Comparison of ENCODE assay signal across 1 cellular context in the genomic region with DNA sequence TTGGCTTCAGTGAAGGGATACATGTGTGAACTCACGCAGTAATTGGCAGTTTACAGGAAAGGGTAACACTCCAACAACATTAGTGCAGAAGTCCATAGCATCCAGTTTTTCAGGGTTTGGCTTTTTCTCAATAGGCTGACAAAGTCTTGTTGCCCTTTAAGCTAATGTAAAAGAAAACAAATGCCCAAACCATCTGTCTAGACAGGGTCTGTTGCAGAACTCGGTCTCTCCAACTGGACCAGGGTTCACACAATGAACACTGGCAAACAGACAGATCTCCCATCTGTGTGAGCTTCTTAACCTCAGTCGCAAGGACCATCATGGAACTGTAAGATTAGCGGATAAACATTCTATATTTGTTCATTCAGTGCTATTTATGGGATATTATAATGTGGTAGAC.
TF ChIP-seq lines count a peak whose summit lies in the region.

No MANE protein-coding gene starts in this region.

TF ChIP-seq in GM23338, 12 proteins besides CTCF, POLR2A, EP300 and RAD21 (continued from another document):
- no peak for TF ChIP-seq ETS1 (IDR thresholded peaks at IDR 0.05)
- no peak for TF ChIP-seq STAT1 (IDR thresholded peaks at IDR 0.05; ENCODE audit: unreplicated experiment)
- TF ChIP-seq POLR2AphosphoS5 (IDR thresholded peaks at IDR 0.05; ENCODE audit: low read depth) = no peak
- TF ChIP-seq CREB1 (CRISPR knock-in tag; IDR thresholded peaks at IDR 0.05; ENCODE audit: low read depth) = no peak
- no peak for TF ChIP-seq ZNF331 (CRISPR knock-in tag; IDR thresholded peaks at IDR 0.05; ENCODE audit: low read depth)
- TF ChIP-seq ZNF114 (CRISPR knock-in tag; IDR thresholded peaks at IDR 0.05) = no peak
- TF ChIP-seq, protein P1, sequence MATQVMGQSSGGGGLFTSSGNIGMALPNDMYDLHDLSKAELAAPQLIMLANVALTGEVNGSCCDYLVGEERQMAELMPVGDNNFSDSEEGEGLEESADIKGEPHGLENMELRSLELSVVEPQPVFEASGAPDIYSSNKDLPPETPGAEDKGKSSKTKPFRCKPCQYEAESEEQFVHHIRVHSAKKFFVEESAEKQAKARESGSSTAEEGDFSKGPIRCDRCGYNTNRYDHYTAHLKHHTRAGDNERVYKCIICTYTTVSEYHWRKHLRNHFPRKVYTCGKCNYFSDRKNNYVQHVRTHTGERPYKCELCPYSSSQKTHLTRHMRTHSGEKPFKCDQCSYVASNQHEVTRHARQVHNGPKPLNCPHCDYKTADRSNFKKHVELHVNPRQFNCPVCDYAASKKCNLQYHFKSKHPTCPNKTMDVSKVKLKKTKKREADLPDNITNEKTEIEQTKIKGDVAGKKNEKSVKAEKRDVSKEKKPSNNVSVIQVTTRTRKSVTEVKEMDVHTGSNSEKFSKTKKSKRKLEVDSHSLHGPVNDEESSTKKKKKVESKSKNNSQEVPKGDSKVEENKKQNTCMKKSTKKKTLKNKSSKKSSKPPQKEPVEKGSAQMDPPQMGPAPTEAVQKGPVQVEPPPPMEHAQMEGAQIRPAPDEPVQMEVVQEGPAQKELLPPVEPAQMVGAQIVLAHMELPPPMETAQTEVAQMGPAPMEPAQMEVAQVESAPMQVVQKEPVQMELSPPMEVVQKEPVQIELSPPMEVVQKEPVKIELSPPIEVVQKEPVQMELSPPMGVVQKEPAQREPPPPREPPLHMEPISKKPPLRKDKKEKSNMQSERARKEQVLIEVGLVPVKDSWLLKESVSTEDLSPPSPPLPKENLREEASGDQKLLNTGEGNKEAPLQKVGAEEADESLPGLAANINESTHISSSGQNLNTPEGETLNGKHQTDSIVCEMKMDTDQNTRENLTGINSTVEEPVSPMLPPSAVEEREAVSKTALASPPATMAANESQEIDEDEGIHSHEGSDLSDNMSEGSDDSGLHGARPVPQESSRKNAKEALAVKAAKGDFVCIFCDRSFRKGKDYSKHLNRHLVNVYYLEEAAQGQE (IDR thresholded peaks at IDR 0.05; ENCODE audit: unreplicated experiment) = no peak
- no peak for TF ChIP-seq EZH2 (IDR thresholded peaks at IDR 0.05; ENCODE audit: low read depth, unreplicated experiment)
- TF ChIP-seq, protein P2, sequence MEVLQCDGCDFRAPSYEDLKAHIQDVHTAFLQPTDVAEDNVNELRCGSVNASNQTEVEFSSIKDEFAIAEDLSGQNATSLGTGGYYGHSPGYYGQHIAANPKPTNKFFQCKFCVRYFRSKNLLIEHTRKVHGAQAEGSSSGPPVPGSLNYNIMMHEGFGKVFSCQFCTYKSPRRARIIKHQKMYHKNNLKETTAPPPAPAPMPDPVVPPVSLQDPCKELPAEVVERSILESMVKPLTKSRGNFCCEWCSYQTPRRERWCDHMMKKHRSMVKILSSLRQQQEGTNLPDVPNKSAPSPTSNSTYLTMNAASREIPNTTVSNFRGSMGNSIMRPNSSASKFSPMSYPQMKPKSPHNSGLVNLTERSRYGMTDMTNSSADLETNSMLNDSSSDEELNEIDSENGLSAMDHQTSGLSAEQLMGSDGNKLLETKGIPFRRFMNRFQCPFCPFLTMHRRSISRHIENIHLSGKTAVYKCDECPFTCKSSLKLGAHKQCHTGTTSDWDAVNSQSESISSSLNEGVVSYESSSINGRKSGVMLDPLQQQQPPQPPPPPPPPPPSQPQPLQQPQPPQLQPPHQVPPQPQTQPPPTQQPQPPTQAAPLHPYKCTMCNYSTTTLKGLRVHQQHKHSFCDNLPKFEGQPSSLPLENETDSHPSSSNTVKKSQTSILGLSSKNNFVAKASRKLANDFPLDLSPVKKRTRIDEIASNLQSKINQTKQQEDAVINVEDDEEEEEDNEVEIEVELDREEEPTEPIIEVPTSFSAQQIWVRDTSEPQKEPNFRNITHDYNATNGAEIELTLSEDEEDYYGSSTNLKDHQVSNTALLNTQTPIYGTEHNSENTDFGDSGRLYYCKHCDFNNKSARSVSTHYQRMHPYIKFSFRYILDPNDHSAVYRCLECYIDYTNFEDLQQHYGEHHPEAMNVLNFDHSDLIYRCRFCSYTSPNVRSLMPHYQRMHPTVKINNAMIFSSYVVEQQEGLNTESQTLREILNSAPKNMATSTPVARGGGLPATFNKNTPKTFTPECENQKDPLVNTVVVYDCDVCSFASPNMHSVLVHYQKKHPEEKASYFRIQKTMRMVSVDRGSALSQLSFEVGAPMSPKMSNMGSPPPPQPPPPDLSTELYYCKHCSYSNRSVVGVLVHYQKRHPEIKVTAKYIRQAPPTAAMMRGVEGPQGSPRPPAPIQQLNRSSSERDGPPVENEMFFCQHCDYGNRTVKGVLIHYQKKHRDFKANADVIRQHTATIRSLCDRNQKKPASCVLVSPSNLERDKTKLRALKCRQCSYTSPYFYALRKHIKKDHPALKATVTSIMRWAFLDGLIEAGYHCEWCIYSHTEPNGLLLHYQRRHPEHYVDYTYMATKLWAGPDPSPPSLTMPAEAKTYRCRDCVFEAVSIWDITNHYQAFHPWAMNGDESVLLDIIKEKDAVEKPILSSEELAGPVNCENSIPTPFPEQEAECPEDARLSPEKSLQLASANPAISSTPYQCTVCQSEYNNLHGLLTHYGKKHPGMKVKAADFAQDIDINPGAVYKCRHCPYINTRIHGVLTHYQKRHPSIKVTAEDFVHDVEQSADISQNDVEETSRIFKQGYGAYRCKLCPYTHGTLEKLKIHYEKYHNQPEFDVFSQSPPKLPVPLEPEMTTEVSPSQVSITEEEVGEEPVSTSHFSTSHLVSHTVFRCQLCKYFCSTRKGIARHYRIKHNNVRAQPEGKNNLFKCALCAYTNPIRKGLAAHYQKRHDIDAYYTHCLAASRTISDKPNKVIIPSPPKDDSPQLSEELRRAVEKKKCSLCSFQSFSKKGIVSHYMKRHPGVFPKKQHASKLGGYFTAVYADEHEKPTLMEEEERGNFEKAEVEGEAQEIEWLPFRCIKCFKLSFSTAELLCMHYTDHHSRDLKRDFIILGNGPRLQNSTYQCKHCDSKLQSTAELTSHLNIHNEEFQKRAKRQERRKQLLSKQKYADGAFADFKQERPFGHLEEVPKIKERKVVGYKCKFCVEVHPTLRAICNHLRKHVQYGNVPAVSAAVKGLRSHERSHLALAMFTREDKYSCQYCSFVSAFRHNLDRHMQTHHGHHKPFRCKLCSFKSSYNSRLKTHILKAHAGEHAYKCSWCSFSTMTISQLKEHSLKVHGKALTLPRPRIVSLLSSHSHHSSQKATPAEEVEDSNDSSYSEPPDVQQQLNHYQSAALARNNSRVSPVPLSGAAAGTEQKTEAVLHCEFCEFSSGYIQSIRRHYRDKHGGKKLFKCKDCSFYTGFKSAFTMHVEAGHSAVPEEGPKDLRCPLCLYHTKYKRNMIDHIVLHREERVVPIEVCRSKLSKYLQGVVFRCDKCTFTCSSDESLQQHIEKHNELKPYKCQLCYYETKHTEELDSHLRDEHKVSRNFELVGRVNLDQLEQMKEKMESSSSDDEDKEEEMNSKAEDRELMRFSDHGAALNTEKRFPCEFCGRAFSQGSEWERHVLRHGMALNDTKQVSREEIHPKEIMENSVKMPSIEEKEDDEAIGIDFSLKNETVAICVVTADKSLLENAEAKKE (CRISPR knock-in tag; IDR thresholded peaks at IDR 0.05) = no peak
- TF ChIP-seq NANOG (IDR thresholded peaks at IDR 0.05; ENCODE audit: borderline replicate concordance) = no peak
TF ChIP-seq in GM23338: peak in this region for 0.
